Comparison of ENCODE assay signal across 8 cellular contexts in genomic region chr19:49814010-49814409, GRCh38. TPM values are rescaled to one million over a fixed set of nuclear protein-coding genes. Genes with fewer than 3 reads are reported as not detected.
DNase-seq lines count a peak whose midpoint lies in the region; ATAC-seq and TF ChIP-seq lines count a peak whose summit lies in the region.

No MANE protein-coding gene starts in this region.

- peaks cover 32% of the 10 kb centered on the region for H3F3A ChIP-seq in PC-9 (ENCODE audit: insufficient read depth, low read depth)

- no peaks in the 10 kb centered on the region for H4K20me1 ChIP-seq in PC-9 (ENCODE audit: insufficient read depth)

- CTCF ChIA-PET in PC-9 (lab: Charles Lee): no interaction called here

- POLR2A ChIA-PET in PC-9 (lab: Charles Lee; ENCODE audit: unreplicated experiment): no interaction called here

- no peak overlapping the region for H3K9ac ChIP-seq in endocrine pancreas (ENCODE audit: control insufficient read depth, insufficient read depth, low read length)

- H3K4me1 ChIP-seq in PC-9 (replicated peaks; ENCODE audit: insufficient read depth) (peaks cover 24% of the 10 kb centered on the region), endocrine pancreas (ENCODE audit: control insufficient read depth, insufficient read depth, low read length) (peaks cover 5% of the 10 kb centered on the region), psoas muscle (peaks cover 21% of the 10 kb centered on the region)

- no peak for ATAC-seq in psoas muscle
- ATAC-seq in GM21786 (IDR thresholded peaks at IDR 0.05; ENCODE audit: unreplicated experiment): no peak

- H3K4me2 ChIP-seq in PC-9: peak overlapping the region; percentile 86

- TF ChIP-seq CTCF in GM06990 (IDR thresholded peaks at IDR 0.05; ENCODE audit: insufficient read depth, low read length, poor library complexity, severe bottlenecking): no peak
- no peak for TF ChIP-seq CTCF in PC-9 (conservative IDR thresholded peaks at IDR 0.05)
- TF ChIP-seq CTCF in psoas muscle (IDR thresholded peaks at IDR 0.05): no peak

- intact Hi-C loops in PC-9 (cut with micrococcal nuclease; ENCODE audit: unreplicated experiment): no loop called here
- intact Hi-C loops in psoas muscle (cut with DNase I): loop anchor here in 1 of 2 donors (10.0 kb wide), 1 partner anchor 319 kb away; the partner anchor contains the start of gene RPS11

- H3K27ac ChIP-seq in PC-9: no peak overlapping the region
- peak overlapping the region; percentile 88 for H3K27ac ChIP-seq in psoas muscle

- no peaks in the 10 kb centered on the region for H3K9me2 ChIP-seq in PC-9 (ENCODE audit: insufficient read depth)

- no peak overlapping the region for H2AFZ ChIP-seq in PC-9

- H3K9me3 ChIP-seq in PC-9 (ENCODE audit: insufficient read depth, low read depth): no peaks in the 10 kb centered on the region
- no peaks in the 10 kb centered on the region for H3K9me3 ChIP-seq in endocrine pancreas (ENCODE audit: control insufficient read depth, low read length)
- no peaks in the 10 kb centered on the region for H3K9me3 ChIP-seq in psoas muscle

- H3K4me3 ChIP-seq in GM06990 (replicated peaks; ENCODE audit: low read depth, low read length) (peak overlapping the region; percentile 77), PC-9 (peak overlapping the region; percentile 74; the same call in 1 of the 2 replicates), endocrine pancreas (ENCODE audit: control insufficient read depth, insufficient read depth, low read length) (peak overlapping the region; percentile 73), psoas muscle (peak overlapping the region; percentile 68)

- DNase-seq in GM06990 (ENCODE audit: extremely low read depth, insufficient read length) (no peak), PC-9 (no peak), psoas muscle (no peak), NOMO-1 treated with dmso at 0.1 percent for 144 hours (lab: John Stamatoyannopoulos, UW; ENCODE audit: unreplicated experiment) (no peak), NCI-H2171 (lab: John Stamatoyannopoulos, UW) (no peak), COLO668 (lab: John Stamatoyannopoulos, UW; ENCODE audit: unreplicated experiment) (no peak)

- H3K27me3 ChIP-seq in GM06990 (replicated peaks; ENCODE audit: control insufficient read depth, insufficient read depth, low read length): no peaks in the 10 kb centered on the region
- no peaks in the 10 kb centered on the region for H3K27me3 ChIP-seq in PC-9 (ENCODE audit: insufficient read depth, low read depth)
- H3K27me3 ChIP-seq in endocrine pancreas (ENCODE audit: control insufficient read depth, insufficient read depth, low read length): no peaks in the 10 kb centered on the region
- no peaks in the 10 kb centered on the region for H3K27me3 ChIP-seq in psoas muscle (ENCODE audit: insufficient read depth in 3 of 3, low read length in 2 of 3)

- no peaks in the 10 kb centered on the region for H3K36me3 ChIP-seq in GM06990 (ENCODE audit: control insufficient read depth, insufficient read depth, low read length)
- no peaks in the 10 kb centered on the region for H3K36me3 ChIP-seq in PC-9 (ENCODE audit: low read depth)
- H3K36me3 ChIP-seq in endocrine pancreas (ENCODE audit: control insufficient read depth, insufficient read depth, low read length): no peaks in the 10 kb centered on the region
- no peaks in the 10 kb centered on the region for H3K36me3 ChIP-seq in psoas muscle (ENCODE audit: insufficient read depth in 1 of 2, low read depth in 1 of 2)

- H3K79me2 ChIP-seq in PC-9 (ENCODE audit: low read depth): peaks cover 9% of the 10 kb centered on the region

- 43 to 76% (median 74%) methylated on average over 1 of the region's 1 CpG for WGBS in psoas muscle, 3 donors

- no TSS peak for BruUV-seq in PC-9 (replicated peaks; lab: Mats Ljungman, UMichigan)

RNA-seq across cellular contexts. Expression of gene FUZ, which starts 0.9 kb away (rescaled TPM):
- 50.0 and 60.4 TPM in 2 replicates for total RNA-seq in PC-9 (2021)
- total RNA-seq in psoas muscle: 10 to 100 TPM; 20.9 to 33.7 (median 25.2) TPM
- 10 to 100 TPM; 15.9 to 38.8 (median 28.6) TPM for polyA plus RNA-seq in psoas muscle

RNA-seq across cellular contexts. Expression of gene MED25, which starts 4.1 kb away (rescaled TPM):
- total RNA-seq in PC-9 (2021) (92.2 and 99.6 TPM in 2 replicates), psoas muscle (10 to 100 TPM; 43.0 to 97.8 (median 69.7) TPM)
- 100 to 1,000 TPM in 1 of 3 donors, 10 to 100 TPM in 2; 24.5 to 125 (median 92.5) TPM for polyA plus RNA-seq in psoas muscle

RNA-seq across cellular contexts. Expression of gene PTOV1, which starts 36.9 kb away (rescaled TPM):
- total RNA-seq in PC-9 (2021): 151 and 155 TPM in 2 replicates
- total RNA-seq in psoas muscle: 100 to 1,000 TPM in 3 of 4 donors, 10 to 100 TPM in 1; 93.2 to 189 (median 151) TPM
- polyA plus RNA-seq in psoas muscle: 100 to 1,000 TPM in 2 of 3 donors, 10 to 100 TPM in 1; 72.1 to 122 (median 106) TPM

RNA-seq across cellular contexts. Expression of gene AP2A1, which starts 47.2 kb away (rescaled TPM):
- total RNA-seq in PC-9 (2021): 91.8 and 95.1 TPM in 2 replicates
- 100 to 1,000 TPM in 1 of 4 donors, 10 to 100 TPM in 3; 79.1 to 102 (median 84.3) TPM for total RNA-seq in psoas muscle
- polyA plus RNA-seq in psoas muscle: 10 to 100 TPM; 58.2 to 81.7 (median 69.6) TPM

RNA-seq across cellular contexts. Expression of gene TSKS, which starts 50.9 kb away (rescaled TPM):
- total RNA-seq in PC-9 (2021) (not detected in 2 replicates), psoas muscle (under 1 TPM in 1 of 4 donors, not detected in 3; 0.24 TPM)
- polyA plus RNA-seq in psoas muscle: under 1 TPM; 0.18 to 0.27 (median 0.18) TPM
